In genomic region chr10:102720775-102721301, GRCh38 we compare ENCODE assay signal across 18 cellular contexts. TPM values are rescaled to one million over a fixed set of nuclear protein-coding genes. Genes with fewer than 3 reads are reported as not detected.
DNase-seq lines count a peak whose midpoint lies in the region; ATAC-seq and TF ChIP-seq lines count a peak whose summit lies in the region.
"Had no signal": no experiment of that assay in that cellular context is flagged by ENCODE, and none has a peak within 500 bp of the region (broad histone marks: within the 10 kb centered on the region; RNA-seq: fewer than 3 reads in every experiment).

No MANE protein-coding gene starts in this region.

- DNase-seq in left ventricle myocardium superior = peak; percentile 44
- no peak for DNase-seq in right atrium auricular region (ENCODE audit: low spot score)
- DNase-seq in activated T-helper 1 cell treated with anti-CD3 and anti-CD28 coated beads, Interleukin-12 subunit alpha, Interleukin-12 subunit beta, Interleukin-2, Interleukin-4 antibody, amounts not matched to agents 30 ng/mL and 10 ng/mL and 1 ng/mL, durations not matched to agents 14 hours and 24 hours and 36 hours (ENCODE audit: low spot score) = no peak
- no peak for DNase-seq in naive thymus-derived CD4-positive, alpha-beta T cell
- no peak for DNase-seq in stimulated activated CD4-positive, alpha-beta T cell treated with anti-CD3 and anti-CD28 coated beads, Interleukin-4, amount 100 ng/mL, for 4 hours
- DNase-seq in activated naive CD4-positive, alpha-beta T cell treated with anti-CD3 and anti-CD28 coated beads for 36 hours = no peak
- DNase-seq: GF-D8, H7, MV-4-11, NCI-H1417, NCI-H187 treated with DMSO at 0.1 percent for 48 hours, NCI-H345, NCI-H526, PC-3, SJCRH30 had no signal

- H3K4me1 ChIP-seq in right atrium auricular region = peaks cover 0 to 11% of the 10 kb centered on the region in 2 donors
- H3K4me1 ChIP-seq in naive thymus-derived CD4-positive, alpha-beta T cell (ENCODE audit: control insufficient read depth in 2 of 2, insufficient read depth in 2 of 2, low read length in 2 of 2) = no peaks in the 10 kb centered on the region
- H3K4me1 ChIP-seq: A549, SJCRH30 had no signal

- H3K27ac ChIP-seq in right atrium auricular region = no peak overlapping the region
- H3K27ac ChIP-seq in naive thymus-derived CD4-positive, alpha-beta T cell (ENCODE audit: low read depth, low read length) = no peak overlapping the region
- H3K27ac ChIP-seq: C4-2B, SJCRH30 had no signal

- ATAC-seq in left ventricle myocardium superior (no peak), HG02852 (IDR thresholded peaks at IDR 0.05; ENCODE audit: unreplicated experiment) (no peak)
- no peak for ATAC-seq in naive thymus-derived CD4-positive, alpha-beta T cell
- ATAC-seq: A549, PC-3 had no signal

- no peak for TF ChIP-seq CTCF in right atrium auricular region (IDR thresholded peaks at IDR 0.05)

- H3K27ac Mint-ChIP-seq in activated T-helper 1 cell treated with anti-CD3 and anti-CD28 coated beads, Interleukin-12 subunit alpha, Interleukin-12 subunit beta, Interleukin-2, Interleukin-4 antibody, amounts not matched to agents 30 ng/mL and 10 ng/mL and 1 ng/mL, durations not matched to agents 14 hours and 24 hours and 36 hours = peak overlapping the region; percentile 12
- H3K27ac Mint-ChIP-seq in naive thymus-derived CD4-positive, alpha-beta T cell = peak overlapping the region in 5 of 9 donors; percentile 16 to 62 (median 41)
- no peak overlapping the region for H3K27ac Mint-ChIP-seq in activated naive CD4-positive, alpha-beta T cell treated with anti-CD3 and anti-CD28 coated beads for 36 hours

- H3K36me3 Mint-ChIP-seq in activated T-helper 1 cell treated with anti-CD3 and anti-CD28 coated beads, Interleukin-12 subunit alpha, Interleukin-12 subunit beta, Interleukin-2, Interleukin-4 antibody, amounts not matched to agents 30 ng/mL and 10 ng/mL and 1 ng/mL, durations not matched to agents 14 hours and 24 hours and 36 hours (ENCODE audit: low read depth) = peaks cover 22% of the 10 kb centered on the region
- peaks cover 5 to 29% (median 12%) of the 10 kb centered on the region in 5 donors for H3K36me3 Mint-ChIP-seq in naive thymus-derived CD4-positive, alpha-beta T cell
- H3K36me3 Mint-ChIP-seq in activated naive CD4-positive, alpha-beta T cell treated with anti-CD3 and anti-CD28 coated beads for 36 hours (ENCODE audit: low read depth) = peaks cover 34% of the 10 kb centered on the region

- H3K9me3 ChIP-seq in right atrium auricular region = no peaks in the 10 kb centered on the region
- H3K9me3 ChIP-seq in naive thymus-derived CD4-positive, alpha-beta T cell (ENCODE audit: control insufficient read depth in 2 of 3, low read length in 3 of 3) = no peaks in the 10 kb centered on the region
- H3K9me3 ChIP-seq: A549, SJCRH30 had no signal

- intact Hi-C loops in left ventricle myocardium superior (cut with micrococcal nuclease) = no loop called here
- intact Hi-C loops in activated T-helper 1 cell treated with anti-CD3 and anti-CD28 coated beads, Interleukin-12 subunit alpha, Interleukin-12 subunit beta, Interleukin-2, Interleukin-4 antibody, amounts not matched to agents 30 ng/mL and 10 ng/mL and 1 ng/mL, durations not matched to agents 14 hours and 24 hours and 36 hours (cut with micrococcal nuclease) = no loop called here
- intact Hi-C loops in naive thymus-derived CD4-positive, alpha-beta T cell (cut with micrococcal nuclease) = no loop called here
- intact Hi-C loops in activated naive CD4-positive, alpha-beta T cell treated with anti-CD3 and anti-CD28 coated beads for 36 hours (cut with micrococcal nuclease) = no loop called here

- H3K36me3 ChIP-seq in right atrium auricular region = no peaks in the 10 kb centered on the region
- no peaks in the 10 kb centered on the region for H3K36me3 ChIP-seq in naive thymus-derived CD4-positive, alpha-beta T cell (ENCODE audit: control insufficient read depth in 2 of 3, insufficient read depth in 3 of 3, low read length in 3 of 3)

- H3K27me3 ChIP-seq in right atrium auricular region = no peaks in the 10 kb centered on the region
- H3K27me3 ChIP-seq in naive thymus-derived CD4-positive, alpha-beta T cell (ENCODE audit: control insufficient read depth in 2 of 2, insufficient read depth in 2 of 2, low read length in 2 of 2) = no peaks in the 10 kb centered on the region
- H3K27me3 ChIP-seq: SJCRH30 had no signal

- POLR2A ChIA-PET in naive thymus-derived CD4-positive, alpha-beta T cell (lab: Charles Lee) = interaction anchor here (0.6 to 1.0 kb wide), 5 partner anchors 31 to 568 kb away, joined by 3 to 4 read pairs (median 3); partner anchors contain the start of gene TRIM8

- no peak overlapping the region for H3K4me3 ChIP-seq in right atrium auricular region
- H3K4me3 ChIP-seq in naive thymus-derived CD4-positive, alpha-beta T cell (ENCODE audit: low read length) = no peak overlapping the region
- H3K4me3 ChIP-seq: A549, SJCRH30 had no signal

- H3K9me3 Mint-ChIP-seq in activated T-helper 1 cell treated with anti-CD3 and anti-CD28 coated beads, Interleukin-12 subunit alpha, Interleukin-12 subunit beta, Interleukin-2, Interleukin-4 antibody, amounts not matched to agents 30 ng/mL and 10 ng/mL and 1 ng/mL, durations not matched to agents 14 hours and 24 hours and 36 hours = peaks cover 4% of the 10 kb centered on the region
- H3K9me3 Mint-ChIP-seq in naive thymus-derived CD4-positive, alpha-beta T cell = peaks cover 0 to 4% (median 0%) of the 10 kb centered on the region in 11 donors
- no peaks in the 10 kb centered on the region for H3K9me3 Mint-ChIP-seq in activated naive CD4-positive, alpha-beta T cell treated with anti-CD3 and anti-CD28 coated beads for 36 hours

- peaks cover 36% of the 10 kb centered on the region for H3K4me1 Mint-ChIP-seq in activated T-helper 1 cell treated with anti-CD3 and anti-CD28 coated beads, Interleukin-12 subunit alpha, Interleukin-12 subunit beta, Interleukin-2, Interleukin-4 antibody, amounts not matched to agents 30 ng/mL and 10 ng/mL and 1 ng/mL, durations not matched to agents 14 hours and 24 hours and 36 hours (ENCODE audit: low read depth)
- H3K4me1 Mint-ChIP-seq in naive thymus-derived CD4-positive, alpha-beta T cell = peaks cover 17 to 53% (median 37%) of the 10 kb centered on the region in 7 donors
- peaks cover 40% of the 10 kb centered on the region for H3K4me1 Mint-ChIP-seq in activated naive CD4-positive, alpha-beta T cell treated with anti-CD3 and anti-CD28 coated beads for 36 hours (ENCODE audit: low read depth)

- no peaks in the 10 kb centered on the region for H3K27me3 Mint-ChIP-seq in activated T-helper 1 cell treated with anti-CD3 and anti-CD28 coated beads, Interleukin-12 subunit alpha, Interleukin-12 subunit beta, Interleukin-2, Interleukin-4 antibody, amounts not matched to agents 30 ng/mL and 10 ng/mL and 1 ng/mL, durations not matched to agents 14 hours and 24 hours and 36 hours (ENCODE audit: insufficient read depth)
- H3K27me3 Mint-ChIP-seq in naive thymus-derived CD4-positive, alpha-beta T cell = no peaks in the 10 kb centered on the region
- H3K27me3 Mint-ChIP-seq in activated naive CD4-positive, alpha-beta T cell treated with anti-CD3 and anti-CD28 coated beads for 36 hours (ENCODE audit: low read depth) = no peaks in the 10 kb centered on the region

- H3K4me3 Mint-ChIP-seq in activated T-helper 1 cell treated with anti-CD3 and anti-CD28 coated beads, Interleukin-12 subunit alpha, Interleukin-12 subunit beta, Interleukin-2, Interleukin-4 antibody, amounts not matched to agents 30 ng/mL and 10 ng/mL and 1 ng/mL, durations not matched to agents 14 hours and 24 hours and 36 hours = no peak overlapping the region
- peak overlapping the region in 1 of 10 donors; percentile 25 for H3K4me3 Mint-ChIP-seq in naive thymus-derived CD4-positive, alpha-beta T cell
- no peak overlapping the region for H3K4me3 Mint-ChIP-seq in activated naive CD4-positive, alpha-beta T cell treated with anti-CD3 and anti-CD28 coated beads for 36 hours

- CTCF ChIA-PET in naive thymus-derived CD4-positive, alpha-beta T cell (lab: Charles Lee) = interaction anchor here (0.6 kb wide), 1 partner anchor 14 kb away, joined by 3 read pairs; no protein-coding TSS in a partner anchor
- CTCF ChIA-PET in activated naive CD4-positive, alpha-beta T cell treated with anti-CD3 and anti-CD28 coated beads for 36 hours (lab: Charles Lee) = interaction anchor here (0.6 to 0.9 kb wide), 2 partner anchors 31 to 286 kb away, joined by 3 to 6 read pairs; no protein-coding TSS in a partner anchor

RNA-seq across cellular contexts. Expression of gene SFXN2, which starts 6.4 kb away (rescaled TPM):
- total RNA-seq in left ventricle myocardium superior = 1.5 TPM
- total RNA-seq in right atrium auricular region = 1 to 10 TPM in 1 of 2 donors, under 1 TPM in 1; 0.59 to 2.7 TPM
- 39.5 and 44.0 TPM in 2 replicates for total RNA-seq in activated T-helper 1 cell treated with anti-CD3 and anti-CD28 coated beads, Interleukin-12 subunit alpha, Interleukin-12 subunit beta, Interleukin-2, Interleukin-4 antibody, amounts not matched to agents 30 ng/mL and 10 ng/mL and 1 ng/mL, durations not matched to agents 14 hours and 24 hours and 36 hours
- 10 to 100 TPM; 11.6 to 32.1 (median 26.8) TPM for total RNA-seq in naive thymus-derived CD4-positive, alpha-beta T cell
- 10 to 100 TPM; 11.4 to 17.5 TPM for polyA plus RNA-seq in naive thymus-derived CD4-positive, alpha-beta T cell
- total RNA-seq in activated naive CD4-positive, alpha-beta T cell treated with anti-CD3 and anti-CD28 coated beads for 36 hours = 1 to 10 TPM; 8.7 to 9.4 TPM

RNA-seq across cellular contexts. Expression of gene ARL3, which starts 6.6 kb away (rescaled TPM):
- total RNA-seq in left ventricle myocardium superior (13.6 TPM), right atrium auricular region (1 to 10 TPM; 5.7 to 6.4 TPM)
- total RNA-seq in activated T-helper 1 cell treated with anti-CD3 and anti-CD28 coated beads, Interleukin-12 subunit alpha, Interleukin-12 subunit beta, Interleukin-2, Interleukin-4 antibody, amounts not matched to agents 30 ng/mL and 10 ng/mL and 1 ng/mL, durations not matched to agents 14 hours and 24 hours and 36 hours = 6.6 and 6.8 TPM in 2 replicates
- 1 to 10 TPM; 1.3 to 5.1 (median 2.9) TPM for total RNA-seq in naive thymus-derived CD4-positive, alpha-beta T cell
- polyA plus RNA-seq in naive thymus-derived CD4-positive, alpha-beta T cell = 1 to 10 TPM; 2.2 to 3.4 TPM
- 1 to 10 TPM; 3.9 TPM for total RNA-seq in activated naive CD4-positive, alpha-beta T cell treated with anti-CD3 and anti-CD28 coated beads for 36 hours

RNA-seq across cellular contexts. Expression of gene WBP1L, which starts 22.9 kb away (rescaled TPM):
- total RNA-seq in left ventricle myocardium superior (22.4 TPM), right atrium auricular region (10 to 100 TPM; 46.1 to 94.4 TPM)
- 19.4 and 20.0 TPM in 2 replicates for total RNA-seq in activated T-helper 1 cell treated with anti-CD3 and anti-CD28 coated beads, Interleukin-12 subunit alpha, Interleukin-12 subunit beta, Interleukin-2, Interleukin-4 antibody, amounts not matched to agents 30 ng/mL and 10 ng/mL and 1 ng/mL, durations not matched to agents 14 hours and 24 hours and 36 hours
- total RNA-seq in naive thymus-derived CD4-positive, alpha-beta T cell = 10 to 100 TPM; 20.5 to 37.9 (median 34.1) TPM
- 10 to 100 TPM; 19.4 to 30.3 TPM for polyA plus RNA-seq in naive thymus-derived CD4-positive, alpha-beta T cell
- total RNA-seq in activated naive CD4-positive, alpha-beta T cell treated with anti-CD3 and anti-CD28 coated beads for 36 hours = 10 to 100 TPM; 10.5 to 11.8 TPM
